In the genomic region with DNA sequence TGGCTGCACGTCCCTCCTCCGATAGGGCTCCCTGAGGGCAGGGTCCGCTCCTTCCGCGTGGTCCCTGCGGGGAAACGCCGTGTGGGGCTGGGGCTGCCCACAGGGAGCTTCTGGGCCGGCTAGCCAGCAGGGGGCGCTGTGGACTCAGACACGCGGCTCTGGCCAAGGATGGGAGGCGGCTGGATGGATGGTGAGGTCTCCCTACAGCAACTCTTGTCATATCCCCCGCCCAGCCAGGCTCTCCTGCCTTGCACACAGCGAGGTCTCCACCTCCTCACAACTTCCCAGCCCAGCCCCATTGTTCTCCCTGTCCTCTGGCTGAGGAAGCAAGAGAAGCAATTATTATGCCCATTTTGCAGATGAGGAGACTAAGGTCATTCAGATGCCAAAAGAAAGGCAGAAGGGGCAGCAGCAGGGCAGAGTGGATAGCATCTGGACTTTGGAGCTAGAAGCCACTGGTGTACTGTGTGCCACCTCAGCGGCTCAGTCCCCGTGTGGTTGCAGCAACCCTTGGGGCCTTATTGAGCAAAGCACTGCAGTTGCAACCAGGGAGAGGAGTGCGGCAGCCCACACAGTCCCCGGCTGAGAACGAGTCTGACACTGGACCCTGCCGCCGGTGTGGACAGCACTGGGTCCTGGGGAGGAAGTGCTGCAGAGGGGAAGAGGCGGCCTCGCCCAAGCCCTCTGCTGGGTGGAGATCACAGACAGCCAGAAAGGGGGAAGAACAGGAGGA, we compare ENCODE assay signal across 8 cellular contexts.
DNase-seq lines count a peak whose midpoint lies in the region; ATAC-seq, FAIRE-seq and TF ChIP-seq lines count a peak whose summit lies in the region.

No MANE protein-coding gene starts in this region.

- peak overlapping the region; percentile 38; the same call in 1 of the 2 replicates for H2BK120ac ChIP-seq in IMR-90 (ENCODE audit: low read depth, low read length)

- no peak overlapping the region for H3K18ac ChIP-seq in IMR-90 (ENCODE audit: low read depth, low read length)

- no peaks in the 10 kb centered on the region for H4K20me1 ChIP-seq in IMR-90 (ENCODE audit: insufficient read depth, low read length)

- no peak overlapping the region; the same call in 1 of the 2 replicates for H3K14ac ChIP-seq in IMR-90 (replicated peaks; ENCODE audit: low read depth, low read length)

- POLR2A ChIA-PET in CD8-positive, alpha-beta T cell (lab: Charles Lee): interaction anchor here (0.7 to 24.8 kb wide), 6 partner anchors 9 to 94 kb away, joined by 3 to 1192 read pairs (median 8); a partner anchor contains a TSS
- POLR2A ChIA-PET in IMR-90 (lab: Charles Lee; ENCODE audit: unreplicated experiment) (no interaction called here), WTC11 (lab: Charles Lee) (no interaction called here)

- no peaks in the 10 kb centered on the region for H3K27me3 ChIP-seq in CD8-positive, alpha-beta T cell (ENCODE audit: insufficient read depth, low read length)
- no peaks in the 10 kb centered on the region for H3K27me3 ChIP-seq in IMR-90 (ENCODE audit: control insufficient read depth, insufficient read depth, low read length)
- no peaks in the 10 kb centered on the region for H3K27me3 ChIP-seq in bronchial epithelial cell (ENCODE audit: control insufficient read depth, insufficient read depth, low read length)
- H3K27me3 ChIP-seq in lower lobe of right lung (ENCODE audit: low read depth): no peaks in the 10 kb centered on the region

- H3K79me1 ChIP-seq in IMR-90 (ENCODE audit: low read depth in 1 of 2, low read length in 2 of 2): no peaks in the 10 kb centered on the region; a peak in 1 of 4 replicates

- 0 out of 2 replicates have a peak overlapping the region, but pooled peaks have one; percentile 14 for H4K91ac ChIP-seq in IMR-90 (ENCODE audit: insufficient read depth, low read depth, low read length)

- H3K4me1 Mint-ChIP-seq in CD8-positive, alpha-beta T cell (ENCODE audit: low read depth): peaks cover 86% of the 10 kb centered on the region
- H3K4me1 Mint-ChIP-seq in WTC11: peaks cover 14% of the 10 kb centered on the region

- peak; percentile 75 to 97 (median 90) for DNase-seq in CD8-positive, alpha-beta T cell
- DNase-seq in IMR-90 (no peak), WTC11 (ENCODE audit: low spot score) (peak; percentile 94), bronchial epithelial cell (ENCODE audit: low read depth) (no peak), lower lobe of right lung (peak; percentile 91), ACHN (no peak), cerebellar cortex (ENCODE audit: low spot score) (no peak)
- peak; percentile 77 to 88 for DNase-seq in stimulated activated CD8-positive, alpha-beta memory T cell treated with anti-CD3 and anti-CD28 coated beads, Interleukin-2, amount 100 ng/mL, for 1 hour (ENCODE audit: low read depth in 2 of 2)

- H3K27me3 Mint-ChIP-seq in CD8-positive, alpha-beta T cell (ENCODE audit: low read depth): no peaks in the 10 kb centered on the region
- no peaks in the 10 kb centered on the region; the same call in 1 of the 2 replicates for H3K27me3 Mint-ChIP-seq in WTC11 (ENCODE audit: low read depth)

- H2AK9ac ChIP-seq in IMR-90 (replicated peaks; ENCODE audit: low read depth, low read length, poor library complexity): peak overlapping the region; percentile 2

- CTCF ChIA-PET in CD8-positive, alpha-beta T cell (lab: Charles Lee): interaction anchor here (0.6 to 17.4 kb wide), 43 partner anchors 8 to 450 kb away, joined by 3 to 666 read pairs (median 3); a partner anchor contains a TSS
- CTCF ChIA-PET in IMR-90 (lab: Yijun Ruan, JAX): interaction anchor here (0.8 kb wide), 2 partner anchors 96 to 163 kb away, joined by 3 to 4 read pairs; no protein-coding TSS in a partner anchor
- CTCF ChIA-PET in WTC11 (lab: Charles Lee): interaction anchor here (0.6 to 3.1 kb wide), 46 partner anchors 9 to 442 kb away, joined by 3 to 23 read pairs (median 4); a partner anchor contains a TSS

- no peak for ATAC-seq in CD8-positive, alpha-beta T cell
- ATAC-seq in IMR-90 (ENCODE audit: low read depth) (no peak), WTC11 (peak; percentile 89), lower lobe of right lung (peak; percentile 52 to 72)

- no peaks in the 10 kb centered on the region for H3K9me3 ChIP-seq in CD8-positive, alpha-beta T cell (ENCODE audit: low read length)
- no peaks in the 10 kb centered on the region for H3K9me3 ChIP-seq in IMR-90 (ENCODE audit: control insufficient read depth, insufficient read depth, low read length)
- H3K9me3 ChIP-seq in lower lobe of right lung: no peaks in the 10 kb centered on the region

- no peak overlapping the region for H2BK20ac ChIP-seq in IMR-90 (ENCODE audit: low read depth, low read length)

- dilution Hi-C loops in IMR-90 (cut with HindIII; ENCODE audit: low sequenced_read_pairs, unreplicated experiment): no loop called here

- FAIRE-seq in bronchial epithelial cell (lab: Jason Lieb, UNC): no peak

- H3K27ac Mint-ChIP-seq in CD8-positive, alpha-beta T cell: peak overlapping the region; percentile 100
- H3K27ac Mint-ChIP-seq in WTC11: no peak overlapping the region

- H3K4me3 Mint-ChIP-seq in CD8-positive, alpha-beta T cell: peak overlapping the region; percentile 66
- H3K4me3 Mint-ChIP-seq in WTC11: no peak overlapping the region

- H2AFZ ChIP-seq in IMR-90 (replicated peaks; ENCODE audit: low read length, poor library complexity): peak overlapping the region; percentile 61

- H4K5ac ChIP-seq in IMR-90 (ENCODE audit: low read depth, low read length): no peak overlapping the region

- TF ChIP-seq RAD21 in IMR-90 (IDR thresholded peaks at IDR 0.05; ENCODE audit: low read length): peak; percentile 56

- no peak for TF ChIP-seq POLR2A in IMR-90 (IDR thresholded peaks at IDR 0.05; ENCODE audit: low read depth, low read length)

- H3K36me3 ChIP-seq in CD8-positive, alpha-beta T cell (ENCODE audit: insufficient read depth, low read length): no peaks in the 10 kb centered on the region
- H3K36me3 ChIP-seq in IMR-90 (ENCODE audit: control insufficient read depth, insufficient read depth, low read length) (no peaks in the 10 kb centered on the region), bronchial epithelial cell (ENCODE audit: control insufficient read depth, insufficient read depth, low read length) (no peaks in the 10 kb centered on the region), lower lobe of right lung (no peaks in the 10 kb centered on the region)

- no TSS peak for BruUV-seq in IMR-90 (replicated peaks; lab: Mats Ljungman, UMichigan)

- H2BK5ac ChIP-seq in IMR-90 (ENCODE audit: low read depth, low read length, poor library complexity, severe bottlenecking): no peak overlapping the region

- H3K9me1 ChIP-seq in IMR-90 (ENCODE audit: insufficient read depth, low read length): peaks cover 8% of the 10 kb centered on the region; the same call in 1 of the 2 replicates

- peaks cover 87% of the 10 kb centered on the region for H3K4me1 ChIP-seq in CD8-positive, alpha-beta T cell (ENCODE audit: insufficient read depth, low read length)
- H3K4me1 ChIP-seq in IMR-90 (ENCODE audit: control insufficient read depth, insufficient read depth, low read length) (peaks cover 20% of the 10 kb centered on the region), lower lobe of right lung (peaks cover 58% of the 10 kb centered on the region)

- in situ Hi-C loops in IMR-90 (cut with MboI; ENCODE audit: low sequenced_read_pairs) (no loop called here), ACHN (cut with HindIII; ENCODE audit: low pct_ligation_motif_present, low pct_unique_long_range_greater_than_20kb, low sequenced_read_pairs) (no loop called here)

- TF ChIP-seq CTCF in CD8-positive, alpha-beta T cell (IDR thresholded peaks at IDR 0.05): peak; percentile 75
- TF ChIP-seq CTCF in IMR-90 (conservative IDR thresholded peaks at IDR 0.05; ENCODE audit: low read depth, low read length) (peak; percentile 45), WTC11 (IDR thresholded peaks at IDR 0.05) (peak; percentile 97), bronchial epithelial cell (IDR thresholded peaks at IDR 0.05; ENCODE audit: insufficient read depth, low read length, severe bottlenecking) (peak; percentile 50), lower lobe of right lung (IDR thresholded peaks at IDR 0.05) (peak; percentile 66)

- no peak overlapping the region for H3K23ac ChIP-seq in IMR-90 (ENCODE audit: low read depth, low read length)

- no peak overlapping the region for H3K27ac ChIP-seq in CD8-positive, alpha-beta T cell (ENCODE audit: low read depth, low read length)
- no peak overlapping the region for H3K27ac ChIP-seq in IMR-90 (ENCODE audit: insufficient read depth, low read length)
- H3K27ac ChIP-seq in lower lobe of right lung: peak overlapping the region; percentile 88

- intact Hi-C loops in CD8-positive, alpha-beta T cell (cut with DNase I, micrococcal nuclease): loop anchor here (1.0 to 10.0 kb wide), 10 partner anchors 43 to 415 kb away; no protein-coding TSS in a partner anchor
- intact Hi-C loops in IMR-90 (cut with micrococcal nuclease) (no loop called here), lower lobe of right lung (cut with DNase I) (no loop called here)

- WGBS in IMR-90 (ENCODE audit: extremely low coverage in 2 of 2, insufficient read length in 1 of 2), 2 experiments: 89% methylated on average over 7 of the region's 24 CpGs; no CpG with 5 or more reads in 1 of the 2 experiments

- no peak overlapping the region for H3K9ac ChIP-seq in IMR-90 (ENCODE audit: low read depth, low read length)

- H2AK5ac ChIP-seq in IMR-90 (ENCODE audit: low read depth, low read length): peak overlapping the region; percentile 44

- H3K36me3 Mint-ChIP-seq in CD8-positive, alpha-beta T cell: no peaks in the 10 kb centered on the region
- no peaks in the 10 kb centered on the region for H3K36me3 Mint-ChIP-seq in WTC11

- H3K4me2 ChIP-seq in IMR-90 (ENCODE audit: low read depth, low read length): no peak overlapping the region

- peak overlapping the region; percentile 1 for H3K4me3 ChIP-seq in CD8-positive, alpha-beta T cell (ENCODE audit: low read depth, low read length)
- H3K4me3 ChIP-seq in IMR-90 (ENCODE audit: insufficient read depth, low read depth, low read length) (no peak overlapping the region), bronchial epithelial cell (ENCODE audit: low read depth, low read length) (no peak overlapping the region), lower lobe of right lung (peak overlapping the region; percentile 7)

- H4K8ac ChIP-seq in IMR-90 (ENCODE audit: low read depth in 2 of 2, low read length in 2 of 2): no peak overlapping the region

- no peak overlapping the region for H3K56ac ChIP-seq in IMR-90 (ENCODE audit: extremely low read depth, insufficient read depth, low read length)

- H2BK15ac ChIP-seq in IMR-90 (ENCODE audit: low read depth, low read length): no peak overlapping the region

- H3K9me3 Mint-ChIP-seq in CD8-positive, alpha-beta T cell: no peaks in the 10 kb centered on the region
- H3K9me3 Mint-ChIP-seq in WTC11: no peaks in the 10 kb centered on the region

- H3K4ac ChIP-seq in IMR-90 (ENCODE audit: low read depth, low read length): peak overlapping the region; percentile 16

TF ChIP-seq in IMR-90, 13 proteins besides CTCF, POLR2A, EP300 and RAD21 (continues in another document):
- TF ChIP-seq MAFK (IDR thresholded peaks at IDR 0.05; ENCODE audit: low read depth, low read length) (no peak), NFE2L2 (IDR thresholded peaks at IDR 0.05; ENCODE audit: low read depth, low read length) (no peak)

Comparison
In these comparisons a context has a peak if more than half of its experiments do, and no peak if none do; other contexts are left out.
1. ATAC-seq: peak in WTC11 (single experiment) and lower lobe of right lung (2 of 2); none in CD8-positive, alpha-beta T cell (single experiment) and IMR-90 (single experiment).
2. DNase-seq: peak in CD8-positive, alpha-beta T cell (7 of 7), WTC11 (single experiment), lower lobe of right lung (single experiment) and stimulated activated CD8-positive, alpha-beta memory T cell treated with anti-CD3 and anti-CD28 coated beads, Interleukin-2, amount 100 ng/mL, for 1 hour (2 of 2); none in IMR-90 (single experiment), bronchial epithelial cell (single experiment), ACHN (single experiment) and cerebellar cortex (single experiment).
3. H3K4me3 ChIP-seq: peak in CD8-positive, alpha-beta T cell (single experiment) and lower lobe of right lung (single experiment); none in IMR-90 (single experiment) and bronchial epithelial cell (single experiment).
4. CTCF ChIP-seq: peak in every context shown above with its lines; median percentile 97 in WTC11; 75 in CD8-positive, alpha-beta T cell; 66 in lower lobe of right lung; 50 in bronchial epithelial cell; 45 in IMR-90.
5. intact Hi-C loops: an anchor here in CD8-positive, alpha-beta T cell (1.0 to 10.0 kb wide); none called in IMR-90 and lower lobe of right lung.